In genomic region chr3:70849911-70850699, GRCh38 we compare ENCODE assay signal across 11 cellular contexts.
A peak's percentile ranks its signal among the peaks of the same experiment; 100 is the strongest.
DNase-seq lines count a peak whose midpoint lies in the region; ATAC-seq and TF ChIP-seq lines count a peak whose summit lies in the region.
"Had no signal": no experiment of that assay in that cellular context is flagged by ENCODE, and none has a peak within 500 bp of the region (broad histone marks: within the 10 kb centered on the region; RNA-seq: fewer than 3 reads in every experiment).

No MANE protein-coding gene starts in this region.

- TF ChIP-seq EP300 in SK-N-SH (IDR thresholded peaks at IDR 0.05; ENCODE audit: borderline replicate concordance in 1 of 2, low read depth in 1 of 2, low read length in 1 of 2), result peak in 1 of 2 experiments; percentile 68; a peak in 1 of 4 replicates
- peak in 3 of 4 donors; percentile 13 to 71 (median 48) for TF ChIP-seq EP300 in sigmoid colon (IDR thresholded peaks at IDR 0.05)

- no peaks in the 10 kb centered on the region for H4K20me1 ChIP-seq in SK-N-SH (ENCODE audit: insufficient read depth)

- H3K27ac ChIP-seq in SK-N-SH (ENCODE audit: low read depth in 2 of 2, low read length in 1 of 2) (peak overlapping the region; percentile 35 to 67; a peak in 3 of 4 replicates), sigmoid colon (peak overlapping the region; percentile 35 to 76 (median 64))

- no peak for TF ChIP-seq POLR2A in sigmoid colon (IDR thresholded peaks at IDR 0.05)

- 49% methylated on average over 6 of the region's 6 CpGs for WGBS in SK-N-SH (ENCODE audit: low lambda C conversion rate)
- WGBS in sigmoid colon, 2 donors, result 52 to 70% methylated on average over 6 of the region's 6 CpGs

- peak overlapping the region; percentile 5; the same call in 1 of the 2 replicates for H2AFZ ChIP-seq in SK-N-SH (ENCODE audit: low read depth)

- H3K4me3 ChIP-seq in SK-N-SH (ENCODE audit: low read depth in 2 of 2, low read length in 1 of 2) (no peak overlapping the region), fibroblast of villous mesenchyme (ENCODE audit: low read depth, low read length) (no peak overlapping the region), sigmoid colon (no peak overlapping the region)
- H3K4me3 ChIP-seq: lung had no signal

- CTCF ChIA-PET in SK-N-SH (lab: Yijun Ruan, JAX), result no interaction called here

- TF ChIP-seq RAD21 in SK-N-SH (IDR thresholded peaks at IDR 0.05; ENCODE audit: low read length), result no peak

- no peaks in the 10 kb centered on the region for H3K9me3 ChIP-seq in SK-N-SH
- H3K9me3 ChIP-seq in sigmoid colon, result no peaks in the 10 kb centered on the region

- TF ChIP-seq CTCF in SK-N-SH (IDR thresholded peaks at IDR 0.05), result no peak
- TF ChIP-seq CTCF in fibroblast of villous mesenchyme (IDR thresholded peaks at IDR 0.05; ENCODE audit: insufficient read depth, low read depth, low read length), result no peak
- no peak for TF ChIP-seq CTCF in sigmoid colon (IDR thresholded peaks at IDR 0.05)

- peaks cover 20% of the 10 kb centered on the region for H3F3A ChIP-seq in SK-N-SH (replicated peaks; ENCODE audit: insufficient read depth)

- POLR2A ChIA-PET in SK-N-SH (lab: Yijun Ruan, JAX), result no interaction called here

- H3K9me2 ChIP-seq in SK-N-SH, result no peaks in the 10 kb centered on the region

- H3K4me2 ChIP-seq in SK-N-SH, result 0 out of 2 replicates have a peak overlapping the region, but pooled peaks have one; percentile 1

- H3K36me3 ChIP-seq in SK-N-SH (replicated peaks in 1 of 2; ENCODE audit: control insufficient read depth in 1 of 2, insufficient read depth in 2 of 2, low read length in 1 of 2) (no peaks in the 10 kb centered on the region), sigmoid colon (no peaks in the 10 kb centered on the region)

- no peak overlapping the region; the same call in 1 of the 2 replicates for H3K9ac ChIP-seq in SK-N-SH

- no peaks in the 10 kb centered on the region for H3K79me2 ChIP-seq in SK-N-SH (ENCODE audit: insufficient read depth)

- DNase-seq in HCEC 1CT, result peak; percentile 92
- no peak for DNase-seq in SK-N-SH
- DNase-seq in fibroblast of villous mesenchyme (ENCODE audit: low read depth), result peak; percentile 94
- DNase-seq in sigmoid colon, result peak; percentile 72
- no peak for DNase-seq in NCI-H526 treated with DMSO at 0.1 percent for 48 hours (lab: John Stamatoyannopoulos, UW)
- DNase-seq in SK-N-DZ (ENCODE audit: low spot score), result no peak
- DNase-seq: activated naive CD8-positive, alpha-beta T cell treated with anti-CD3 and anti-CD28 coated beads for 36 hours; NCI-H1092 treated with DMSO at 0.1 percent for 48 hours had no signal

- H3K4me1 ChIP-seq in SK-N-SH (ENCODE audit: control insufficient read depth in 1 of 2, insufficient read depth in 2 of 2, low read depth in 1 of 2, low read length in 1 of 2), result peaks cover 0 to 14% of the 10 kb centered on the region in 2 experiments; a peak in 1 of 4 replicates
- H3K4me1 ChIP-seq in sigmoid colon, result peaks cover 0 to 27% (median 24%) of the 10 kb centered on the region in 4 donors

- intact Hi-C loops in sigmoid colon (cut with DNase I), result no loop called here

- no peaks in the 10 kb centered on the region for H3K27me3 ChIP-seq in SK-N-SH (ENCODE audit: insufficient read depth)
- no peaks in the 10 kb centered on the region for H3K27me3 ChIP-seq in sigmoid colon

- ATAC-seq in GM19324 (IDR thresholded peaks at IDR 0.05; ENCODE audit: low FRiP score, unreplicated experiment) (no peak), HG02678 (IDR thresholded peaks at IDR 0.05; ENCODE audit: unreplicated experiment) (no peak)

TF ChIP-seq in SK-N-SH, 30 proteins besides CTCF, POLR2A, EP300 and RAD21:
- TF ChIP-seq PBX3 (IDR thresholded peaks at IDR 0.05), result peak; percentile 73; the same call in 1 of the 2 replicates
- peak; percentile 91 for TF ChIP-seq TEAD4 (IDR thresholded peaks at IDR 0.05; ENCODE audit: borderline replicate concordance, insufficient read depth)
- TF ChIP-seq JUND (IDR thresholded peaks at IDR 0.05), result peak; percentile 91
- TF ChIP-seq USF1 (IDR thresholded peaks at IDR 0.05; ENCODE audit: borderline replicate concordance, low read depth), result no peak
- TF ChIP-seq MEF2A (IDR thresholded peaks at IDR 0.05; ENCODE audit: borderline replicate concordance, low read depth), result no peak
- TF ChIP-seq NFIC (IDR thresholded peaks at IDR 0.05; ENCODE audit: borderline replicate concordance), result peak; percentile 88
- no peak for TF ChIP-seq USF2 (IDR thresholded peaks at IDR 0.05; ENCODE audit: borderline replicate concordance, low read depth, low read length)
- TF ChIP-seq RFX5 (IDR thresholded peaks at IDR 0.05; ENCODE audit: low read length), result no peak
- no peak for TF ChIP-seq MAX (IDR thresholded peaks at IDR 0.05; ENCODE audit: low read depth)
- no peak for TF ChIP-seq GABPA (IDR thresholded peaks at IDR 0.05; ENCODE audit: low read depth)
- TF ChIP-seq FOSL2 (IDR thresholded peaks at IDR 0.05; ENCODE audit: borderline replicate concordance, low read depth), result peak; percentile 82
- peak; percentile 44; the same call in 1 of the 2 replicates for TF ChIP-seq POLR2AphosphoS5 (IDR thresholded peaks at IDR 0.05; ENCODE audit: low read depth, low read length)
- TF ChIP-seq MXI1 (IDR thresholded peaks at IDR 0.05; ENCODE audit: low read depth, low read length), result no peak
- no peak for TF ChIP-seq SMC3 (IDR thresholded peaks at IDR 0.05; ENCODE audit: low read depth, low read length)
- peak; percentile 73 for TF ChIP-seq TCF12 (IDR thresholded peaks at IDR 0.05)
- no peak for TF ChIP-seq EZH2phosphoT487 (IDR thresholded peaks at IDR 0.05; ENCODE audit: borderline replicate concordance, low read depth)

Comparison
In these comparisons a context has a peak if more than half of its experiments do, and no peak if none do; other contexts are left out.
1. DNase-seq: peak in HCEC 1CT (single experiment), fibroblast of villous mesenchyme (single experiment) and sigmoid colon (single experiment); none in SK-N-SH (single experiment), NCI-H526 treated with DMSO at 0.1 percent for 48 hours (single experiment) and SK-N-DZ (single experiment).